ENCODE assay signal across 23 cellular contexts in genomic region chr2:239019193-239019581, GRCh38.
"Had no signal": no experiment of that assay in that cellular context is flagged by ENCODE, and none has a peak within 500 bp of the region (broad histone marks: within the 10 kb centered on the region; RNA-seq: fewer than 3 reads in every experiment).

No MANE protein-coding gene starts in this region.

- H3K36me3 Mint-ChIP-seq: immature natural killer cell; naive thymus-derived CD8-positive, alpha-beta T cell; stimulated activated effector memory CD8-positive, alpha-beta T cell treated with anti-CD3 and anti-CD28 coated beads, Interleukin-12 subunit alpha, Interleukin-12 subunit beta, amount 100 ng/mL, for 72 hours; type B pancreatic cell had no signal

- H3K4me1 ChIP-seq: colonic mucosa, foreskin keratinocyte, suprapubic skin, thyroid gland had no signal

- H3K9me3 ChIP-seq: colonic mucosa, mucosa of descending colon, ovary, suprapubic skin, thyroid gland, uterus had no signal

- H3K27ac ChIP-seq: colonic mucosa, foreskin keratinocyte, ovary, suprapubic skin, thyroid gland, uterus had no signal

- H3K36me3 ChIP-seq: colonic mucosa, ovary, suprapubic skin, thyroid gland, uterus had no signal

- FAIRE-seq: endothelial cell of umbilical vein, keratinocyte had no signal

- ATAC-seq: foreskin keratinocyte; left cardiac atrium; mucosa of descending colon; naive thymus-derived CD8-positive, alpha-beta T cell; right cardiac atrium; stimulated activated effector memory CD8-positive, alpha-beta T cell treated with anti-CD3 and anti-CD28 coated beads, Interleukin-12 subunit alpha, Interleukin-12 subunit beta, amount 100 ng/mL, for 72 hours; stimulated activated naive CD8-positive, alpha-beta T cell treated with anti-CD3 and anti-CD28 coated beads, Interleukin-15, Interleukin-2, amounts not matched to agents 100 U/mL and 50 U/mL, for 24 hours had no signal

- H3K4me1 Mint-ChIP-seq: immature natural killer cell; naive thymus-derived CD8-positive, alpha-beta T cell; stimulated activated effector memory CD8-positive, alpha-beta T cell treated with anti-CD3 and anti-CD28 coated beads, Interleukin-12 subunit alpha, Interleukin-12 subunit beta, amount 100 ng/mL, for 72 hours had no signal

- H3K9me3 Mint-ChIP-seq: immature natural killer cell; naive thymus-derived CD8-positive, alpha-beta T cell; neural crest cell; stimulated activated effector memory CD8-positive, alpha-beta T cell treated with anti-CD3 and anti-CD28 coated beads, Interleukin-12 subunit alpha, Interleukin-12 subunit beta, amount 100 ng/mL, for 72 hours; type B pancreatic cell had no signal

- H3K4me3 ChIP-seq: colonic mucosa, mucosa of descending colon, ovary, smooth muscle cell, suprapubic skin, thyroid gland, uterus had no signal

- H3K27me3 ChIP-seq: colonic mucosa, ovary, thyroid gland, uterus had no signal

- H3K4me3 Mint-ChIP-seq: immature natural killer cell; naive thymus-derived CD8-positive, alpha-beta T cell; neural crest cell; stimulated activated effector memory CD8-positive, alpha-beta T cell treated with anti-CD3 and anti-CD28 coated beads, Interleukin-12 subunit alpha, Interleukin-12 subunit beta, amount 100 ng/mL, for 72 hours; type B pancreatic cell had no signal

- H3K4me2 ChIP-seq: smooth muscle cell had no signal

- DNase-seq: colonic mucosa; dermis blood vessel endothelial cell; erythroblast; foreskin keratinocyte; immature natural killer cell; left cardiac atrium; mucosa of descending colon; naive thymus-derived CD8-positive, alpha-beta T cell; stimulated activated CD4-positive, alpha-beta T cell treated with anti-CD3 and anti-CD28 coated beads, Interleukin-4, amount 100 ng/mL, for 1 hour; stimulated activated CD8-positive, alpha-beta memory T cell treated with anti-CD3 and anti-CD28 coated beads, Interleukin-4, amount 100 ng/mL, for 48 hours; stimulated activated naive CD8-positive, alpha-beta T cell treated with anti-CD3 and anti-CD28 coated beads, Interleukin-15, Interleukin-2, amounts not matched to agents 100 U/mL and 50 U/mL, for 24 hours; thyroid gland had no signal

- H3K27ac Mint-ChIP-seq: immature natural killer cell; naive thymus-derived CD8-positive, alpha-beta T cell; progenitor cell of endocrine pancreas; stimulated activated effector memory CD8-positive, alpha-beta T cell treated with anti-CD3 and anti-CD28 coated beads, Interleukin-12 subunit alpha, Interleukin-12 subunit beta, amount 100 ng/mL, for 72 hours; type B pancreatic cell had no signal
